ENCODE assay signal across 1 cellular context in the genomic region with DNA sequence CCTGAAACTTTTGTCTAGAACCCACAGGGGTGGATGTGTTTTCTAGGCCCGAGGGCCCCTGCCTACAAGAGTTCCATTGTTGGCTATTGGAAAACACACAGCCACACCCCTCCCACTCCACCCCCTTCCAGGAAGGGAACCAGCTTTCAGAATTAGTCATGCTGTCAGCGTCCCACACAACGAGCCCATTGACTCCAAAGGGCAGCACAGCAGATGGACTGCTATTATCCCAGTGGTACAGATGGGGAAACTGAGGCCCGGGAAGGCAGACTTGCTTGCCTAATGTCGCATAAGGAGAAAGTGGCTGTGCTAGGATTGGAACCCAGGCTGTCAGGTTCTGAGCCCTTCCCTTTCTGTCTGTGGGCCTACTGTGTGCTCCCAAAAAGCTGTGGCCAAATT.
TF ChIP-seq lines count a peak whose summit lies in the region.

No MANE protein-coding gene starts in this region.

TF ChIP-seq in K562, 482 proteins besides CTCF, POLR2A, EP300 and RAD21 (continued from another document and continues in another):
- no peak for TF ChIP-seq CEBPZ (IDR thresholded peaks at IDR 0.05; ENCODE audit: borderline replicate concordance, low read depth, low read length)
- no peak for TF ChIP-seq NUFIP1 (IDR thresholded peaks at IDR 0.05; ENCODE audit: partially characterized antibody)
- 0 out of 2 replicates have a peak, but pooled peaks have one; percentile 24 for TF ChIP-seq SMARCE1 (IDR thresholded peaks at IDR 0.05)
- no peak for TF ChIP-seq SP2 (IDR thresholded peaks at IDR 0.05; ENCODE audit: extremely low read depth, low read depth, low read length, poor library complexity, severe bottlenecking)
- no peak for TF ChIP-seq EZH2 (IDR thresholded peaks at IDR 0.05; ENCODE audit: borderline replicate concordance, low read depth, low read length)
- no peak for TF ChIP-seq CBX8 (IDR thresholded peaks at IDR 0.05; ENCODE audit: borderline replicate concordance, extremely low read depth, low read depth, low read length, poor library complexity, severe bottlenecking)
- no peak for TF ChIP-seq BRD4 (IDR thresholded peaks at IDR 0.05)
- TF ChIP-seq SRSF9 (IDR thresholded peaks at IDR 0.05; ENCODE audit: borderline replicate concordance, low read depth, low read length): no peak
- TF ChIP-seq BCLAF1 (IDR thresholded peaks at IDR 0.05; ENCODE audit: borderline replicate concordance in 1 of 2, control insufficient read depth in 1 of 2, low read depth in 2 of 2, low read length in 1 of 2): no peak
- TF ChIP-seq, protein P1, sequence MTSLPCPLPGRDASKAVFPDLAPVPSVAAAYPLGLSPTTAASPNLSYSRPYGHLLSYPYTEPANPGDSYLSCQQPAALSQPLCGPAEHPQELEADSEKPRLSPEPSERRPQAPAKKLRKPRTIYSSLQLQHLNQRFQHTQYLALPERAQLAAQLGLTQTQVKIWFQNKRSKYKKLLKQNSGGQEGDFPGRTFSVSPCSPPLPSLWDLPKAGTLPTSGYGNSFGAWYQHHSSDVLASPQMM (CRISPR knock-in tag; IDR thresholded peaks at IDR 0.05): no peak
- TF ChIP-seq ZNF76 (CRISPR knock-in tag; IDR thresholded peaks at IDR 0.05; ENCODE audit: borderline replicate concordance): no peak
- TF ChIP-seq REST (CRISPR knock-in tag; IDR thresholded peaks at IDR 0.05; ENCODE audit: low read depth): no peak
- TF ChIP-seq FOXK2 (conservative IDR thresholded peaks at IDR 0.05 in 1 of 2, IDR thresholded peaks at IDR 0.05 in 1 of 2; ENCODE audit: low read depth in 2 of 2): peak in 1 of 2 experiments; percentile 16; a peak in 1 of 4 replicates
- no peak for TF ChIP-seq NONO (IDR thresholded peaks at IDR 0.05; ENCODE audit: low read depth in 2 of 2, low read length in 1 of 2)
- TF ChIP-seq VEZF1 (CRISPR knock-in tag; IDR thresholded peaks at IDR 0.05): no peak
- no peak for TF ChIP-seq SUPT5H (IDR thresholded peaks at IDR 0.05)
- no peak for TF ChIP-seq CBX3 (IDR thresholded peaks at IDR 0.05; ENCODE audit: borderline replicate concordance in 1 of 2, low read length in 2 of 2)
- TF ChIP-seq CTBP1 (IDR thresholded peaks at IDR 0.05; ENCODE audit: borderline replicate concordance): peak; percentile 29; the same call in 1 of the 2 replicates
- TF ChIP-seq ZNF140 (CRISPR knock-in tag; IDR thresholded peaks at IDR 0.05): no peak
- TF ChIP-seq ZNF174 (CRISPR knock-in tag; IDR thresholded peaks at IDR 0.05): no peak
- TF ChIP-seq ZNF347 (CRISPR knock-in tag; IDR thresholded peaks at IDR 0.05; ENCODE audit: low read depth): no peak
- TF ChIP-seq TEAD2 (tag; IDR thresholded peaks at IDR 0.05): no peak
- no peak for TF ChIP-seq XRCC4 (IDR thresholded peaks at IDR 0.05; ENCODE audit: extremely low read depth, insufficient read depth, insufficient read length)
- 0 out of 2 replicates have a peak, but pooled peaks have one; percentile 27 for TF ChIP-seq HINFP (tag; conservative IDR thresholded peaks at IDR 0.05; ENCODE audit: low read depth)
- no peak for TF ChIP-seq MXD1 (CRISPR knock-in tag; IDR thresholded peaks at IDR 0.05; ENCODE audit: borderline replicate concordance, poor library complexity, severe bottlenecking)
- TF ChIP-seq CC2D1A (IDR thresholded peaks at IDR 0.05): no peak
- no peak for TF ChIP-seq THRB (CRISPR knock-in tag; conservative IDR thresholded peaks at IDR 0.05)
- TF ChIP-seq ZBTB17 (CRISPR knock-in tag; IDR thresholded peaks at IDR 0.05): no peak
- TF ChIP-seq HMG20B (CRISPR knock-in tag; IDR thresholded peaks at IDR 0.05): no peak
- TF ChIP-seq NR2C2 (CRISPR knock-in tag; IDR thresholded peaks at IDR 0.05): no peak
- no peak for TF ChIP-seq NR2C2 (tag; IDR thresholded peaks at IDR 0.05)
- TF ChIP-seq NCOA1 (IDR thresholded peaks at IDR 0.05; ENCODE audit: low read depth): no peak
- TF ChIP-seq ZNF512 (tag; IDR thresholded peaks at IDR 0.05): no peak
- TF ChIP-seq TCF15 (CRISPR knock-in tag; IDR thresholded peaks at IDR 0.05): no peak
- TF ChIP-seq HNRNPH1 (optimal IDR thresholded peaks at IDR 0.05; ENCODE audit: low read depth, low read length): no peak
- peak; percentile 68 for TF ChIP-seq FOSL1 (tag; conservative IDR thresholded peaks at IDR 0.05)
- no peak for TF ChIP-seq SMARCB1 (IDR thresholded peaks at IDR 0.05; ENCODE audit: insufficient read length, low read depth)
- TF ChIP-seq ZBTB8A (IDR thresholded peaks at IDR 0.05; ENCODE audit: partially characterized antibody): no peak
- no peak for TF ChIP-seq HDAC6 (IDR thresholded peaks at IDR 0.05; ENCODE audit: low read depth, low read length)
- TF ChIP-seq PCBP2 (IDR thresholded peaks at IDR 0.05; ENCODE audit: low read depth, low read length, poor library complexity, severe bottlenecking): no peak
- TF ChIP-seq, protein P2, sequence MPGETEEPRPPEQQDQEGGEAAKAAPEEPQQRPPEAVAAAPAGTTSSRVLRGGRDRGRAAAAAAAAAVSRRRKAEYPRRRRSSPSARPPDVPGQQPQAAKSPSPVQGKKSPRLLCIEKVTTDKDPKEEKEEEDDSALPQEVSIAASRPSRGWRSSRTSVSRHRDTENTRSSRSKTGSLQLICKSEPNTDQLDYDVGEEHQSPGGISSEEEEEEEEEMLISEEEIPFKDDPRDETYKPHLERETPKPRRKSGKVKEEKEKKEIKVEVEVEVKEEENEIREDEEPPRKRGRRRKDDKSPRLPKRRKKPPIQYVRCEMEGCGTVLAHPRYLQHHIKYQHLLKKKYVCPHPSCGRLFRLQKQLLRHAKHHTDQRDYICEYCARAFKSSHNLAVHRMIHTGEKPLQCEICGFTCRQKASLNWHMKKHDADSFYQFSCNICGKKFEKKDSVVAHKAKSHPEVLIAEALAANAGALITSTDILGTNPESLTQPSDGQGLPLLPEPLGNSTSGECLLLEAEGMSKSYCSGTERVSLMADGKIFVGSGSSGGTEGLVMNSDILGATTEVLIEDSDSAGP (CRISPR knock-in tag; IDR thresholded peaks at IDR 0.05): no peak
